ENCODE assay signal across 2 cellular contexts in genomic region chr5:137761560-137761959, GRCh38.
TF ChIP-seq lines count a peak whose summit lies in the region.

No MANE protein-coding gene starts in this region.

TF ChIP-seq in A549, 52 proteins besides CTCF, POLR2A, EP300 and RAD21 (continued from another document):
- TF ChIP-seq BCL3 (IDR thresholded peaks at IDR 0.05) = no peak
- no peak for TF ChIP-seq CBX2 (IDR thresholded peaks at IDR 0.05; ENCODE audit: borderline replicate concordance, low read depth)
- TF ChIP-seq TFCP2L1 (CRISPR knock-in tag; IDR thresholded peaks at IDR 0.05) = no peak
- TF ChIP-seq REST (IDR thresholded peaks at IDR 0.05) = no peak

TF ChIP-seq in HEK293, 187 proteins besides CTCF, POLR2A, EP300 and RAD21 (continued from another document):
- TF ChIP-seq PRDM10 (tag by site-specific recombination; IDR thresholded peaks at IDR 0.05) (0 out of 2 replicates have a peak, but pooled peaks have one; percentile 4), ZNF677 (tag by site-specific recombination; IDR thresholded peaks at IDR 0.05) (no peak), SP3 (tag by site-specific recombination; IDR thresholded peaks at IDR 0.05) (no peak), YY2 (tag by site-specific recombination; IDR thresholded peaks at IDR 0.05) (no peak), ZNF37A (tag by site-specific recombination; IDR thresholded peaks at IDR 0.05) (no peak), KLF7 (tag by site-specific recombination; IDR thresholded peaks at IDR 0.05; ENCODE audit: borderline replicate concordance) (0 out of 2 replicates have a peak, but pooled peaks have one; percentile 33), KLF17 (tag by site-specific recombination; IDR thresholded peaks at IDR 0.05) (peak; percentile 26; the same call in 1 of the 2 replicates), KLF8 (tag by site-specific recombination; IDR thresholded peaks at IDR 0.05) (no peak), ZNF548 (tag by site-specific recombination; IDR thresholded peaks at IDR 0.05) (peak; percentile 73), ZNF571 (tag by site-specific recombination; IDR thresholded peaks at IDR 0.05) (no peak), ZNF626 (tag by site-specific recombination; IDR thresholded peaks at IDR 0.05) (no peak), ZNF692 (tag by site-specific recombination; IDR thresholded peaks at IDR 0.05) (peak; percentile 74), ATF2 (tag by site-specific recombination; IDR thresholded peaks at IDR 0.05; ENCODE audit: low read depth) (peak; percentile 84)
TF ChIP-seq in HEK293: peak in this region for 9.
